In genomic region chr9:35760651-35761050, GRCh38 we compare ENCODE assay signal across 1 cellular context.
TF ChIP-seq lines count a peak whose summit lies in the region.

No MANE protein-coding gene starts in this region.

TF ChIP-seq in endothelial cell of umbilical vein, 7 proteins besides CTCF, POLR2A, EP300 and RAD21:
- peak; percentile 29 for TF ChIP-seq FOS (IDR thresholded peaks at IDR 0.05; ENCODE audit: borderline replicate concordance, insufficient read depth, low read length)
- no peak for TF ChIP-seq MAX (IDR thresholded peaks at IDR 0.05; ENCODE audit: insufficient read depth, insufficient read length)
- peak; percentile 91 for TF ChIP-seq GATA2 (IDR thresholded peaks at IDR 0.05; ENCODE audit: insufficient read depth, insufficient read length, low read depth, low read length)
- TF ChIP-seq MYC (IDR thresholded peaks at IDR 0.05; ENCODE audit: low read depth, low read length) = no peak
- no peak for TF ChIP-seq EZH2 (IDR thresholded peaks at IDR 0.05; ENCODE audit: borderline replicate concordance, low read depth, low read length, severe bottlenecking)
- peak; percentile 23 for TF ChIP-seq JUN (IDR thresholded peaks at IDR 0.05; ENCODE audit: borderline replicate concordance, insufficient read depth, insufficient read length, low read depth)
- peak; percentile 92 for TF ChIP-seq POLR2AphosphoS5 (IDR thresholded peaks at IDR 0.05; ENCODE audit: insufficient read depth, low read depth, low read length)
